ENCODE assay signal across 8 cellular contexts in the genomic region with DNA sequence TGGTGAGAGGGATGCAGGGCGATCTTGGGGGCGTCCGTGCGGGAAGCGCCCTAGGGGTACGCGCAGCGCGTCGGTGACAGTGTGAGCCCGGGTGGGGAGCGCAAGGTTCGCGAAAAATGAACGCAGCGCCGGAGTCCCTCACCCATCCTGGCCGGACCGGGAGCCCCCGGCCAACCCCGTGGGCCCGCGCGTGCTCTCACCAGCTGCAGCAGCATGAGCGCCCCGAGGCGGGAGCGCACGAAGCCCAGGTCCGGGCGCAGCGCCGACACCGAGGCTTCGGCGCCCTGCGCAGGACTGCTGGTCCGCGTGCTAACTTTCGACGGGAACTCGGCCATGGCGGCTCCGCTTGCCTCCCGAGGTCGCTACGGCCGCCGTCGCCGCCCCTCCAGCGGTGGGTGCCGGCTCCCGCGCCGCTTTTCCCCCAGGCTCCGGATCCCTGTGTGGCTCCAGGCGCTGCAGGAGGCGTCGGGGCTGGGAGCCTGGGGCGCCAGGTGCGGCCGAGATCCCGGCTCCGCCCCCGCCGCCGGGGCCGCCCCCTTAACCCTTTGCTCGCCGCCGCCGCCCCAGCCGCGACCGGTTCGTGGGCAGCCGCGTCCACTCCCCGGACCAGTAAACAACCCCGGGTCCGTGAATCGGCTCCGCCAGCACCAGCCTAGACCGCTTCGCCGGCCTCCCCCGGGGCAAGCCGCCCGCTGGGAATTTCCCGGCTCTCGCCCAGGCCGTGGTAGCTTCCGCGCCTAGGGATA. TPM values are rescaled to one million over a fixed set of nuclear protein-coding genes. Genes with fewer than 3 reads are reported as not detected.
DNase-seq lines count a peak whose midpoint lies in the region; ATAC-seq and TF ChIP-seq lines count a peak whose summit lies in the region.

A gene with protein sequence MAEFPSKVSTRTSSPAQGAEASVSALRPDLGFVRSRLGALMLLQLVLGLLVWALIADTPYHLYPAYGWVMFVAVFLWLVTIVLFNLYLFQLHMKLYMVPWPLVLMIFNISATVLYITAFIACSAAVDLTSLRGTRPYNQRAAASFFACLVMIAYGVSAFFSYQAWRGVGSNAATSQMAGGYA (minus strand): TSS at position 467 of the 746 bp plus-strand sequence. CDS start 132 bp downstream, at position 335.

- POLR2A ChIA-PET in WTC11 (lab: Charles Lee): no interaction called here

- H3K27ac ChIP-seq in C4-2B: peak within 1 kb of the TSS; percentile 69
- peak within 1 kb of the TSS; percentile 96 for H3K27ac ChIP-seq in layer of hippocampus (ENCODE audit: low read depth, low read length)

- DNase-seq in WTC11 (ENCODE audit: low spot score) (peak; percentile 53), choroid plexus epithelial cell (ENCODE audit: low read depth) (peak; percentile 28)
- peak; percentile 59 to 60 for DNase-seq in stimulated activated CD4-positive, alpha-beta T cell treated with anti-CD3 and anti-CD28 coated beads, Interleukin-2, amount 100 ng/mL, for 24 hours

- CTCF ChIA-PET in WTC11 (lab: Charles Lee): interaction anchor here (1.1 to 2.7 kb wide), 3 partner anchors 39 to 192 kb away, joined by 3 to 7 read pairs (median 4); a partner anchor contains a TSS

- ATAC-seq in HG02571 (IDR thresholded peaks at IDR 0.05; ENCODE audit: unreplicated experiment) (peak; percentile 35), WTC11 (peak; percentile 51), GM21360 (IDR thresholded peaks at IDR 0.05; ENCODE audit: unreplicated experiment) (no peak), GM19452 (IDR thresholded peaks at IDR 0.05; ENCODE audit: unreplicated experiment) (no peak)

- peaks cover 8% of the 10 kb centered on the region for H3K4me1 Mint-ChIP-seq in WTC11

- no peaks in the 10 kb centered on the region for H3K9me3 Mint-ChIP-seq in WTC11

- no peaks in the 10 kb centered on the region for H3K36me3 Mint-ChIP-seq in WTC11

- H3K27me3 ChIP-seq in layer of hippocampus (ENCODE audit: control insufficient read depth, insufficient read depth, low read length): no peaks in the 10 kb centered on the region

- TF ChIP-seq CTCF in C4-2B (conservative IDR thresholded peaks at IDR 0.05) (no peak), WTC11 (IDR thresholded peaks at IDR 0.05) (no peak), choroid plexus epithelial cell (conservative IDR thresholded peaks at IDR 0.05; ENCODE audit: low read depth, low read length) (no peak)

- H3K27ac Mint-ChIP-seq in WTC11: no peak within 1 kb of the TSS

- peak within 1 kb of the TSS; percentile 51 for H3K4me3 ChIP-seq in choroid plexus epithelial cell (ENCODE audit: low read depth, low read length)

- peak within 1 kb of the TSS; percentile 87 for H3K4me3 Mint-ChIP-seq in WTC11

- H3K27me3 Mint-ChIP-seq in WTC11 (ENCODE audit: low read depth): peaks cover 44% of the 10 kb centered on the region

TF ChIP-seq in WTC11, 78 proteins besides CTCF, POLR2A, EP300 and RAD21 (continues in another document):
- TF ChIP-seq, protein P1, sequence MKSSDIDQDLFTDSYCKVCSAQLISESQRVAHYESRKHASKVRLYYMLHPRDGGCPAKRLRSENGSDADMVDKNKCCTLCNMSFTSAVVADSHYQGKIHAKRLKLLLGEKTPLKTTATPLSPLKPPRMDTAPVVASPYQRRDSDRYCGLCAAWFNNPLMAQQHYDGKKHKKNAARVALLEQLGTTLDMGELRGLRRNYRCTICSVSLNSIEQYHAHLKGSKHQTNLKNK (CRISPR knock-in tag; IDR thresholded peaks at IDR 0.05): no peak
- TF ChIP-seq SOX15 (CRISPR knock-in tag; IDR thresholded peaks at IDR 0.05) (no peak), TEAD4 (CRISPR knock-in tag; IDR thresholded peaks at IDR 0.05) (peak; percentile 76; the same call in 1 of the 2 replicates), NFE2L1 (CRISPR knock-in tag; IDR thresholded peaks at IDR 0.05) (peak; percentile 94), SMAD3 (CRISPR knock-in tag; IDR thresholded peaks at IDR 0.05; ENCODE audit: borderline replicate concordance) (peak; percentile 60; the same call in 1 of the 2 replicates), GTF2I (CRISPR knock-in tag; conservative IDR thresholded peaks at IDR 0.05) (no peak), ATF1 (CRISPR knock-in tag; IDR thresholded peaks at IDR 0.05) (peak; percentile 90; the same call in 1 of the 2 replicates), SMAD4 (CRISPR knock-in tag; IDR thresholded peaks at IDR 0.05) (peak; percentile 84), ZNF219 (CRISPR knock-in tag; IDR thresholded peaks at IDR 0.05; ENCODE audit: borderline replicate concordance) (peak; percentile 83; the same call in 1 of the 2 replicates), TCF7 (CRISPR knock-in tag; IDR thresholded peaks at IDR 0.05; ENCODE audit: low read depth) (peak; percentile 87; the same call in 1 of the 2 replicates), ZNF671 (CRISPR knock-in tag; IDR thresholded peaks at IDR 0.05) (no peak), IRF2 (CRISPR knock-in tag; IDR thresholded peaks at IDR 0.05; ENCODE audit: borderline replicate concordance, low read depth) (peak; percentile 69; the same call in 1 of the 2 replicates), MXD4 (CRISPR knock-in tag; IDR thresholded peaks at IDR 0.05; ENCODE audit: borderline replicate concordance) (no peak), ESRRA (CRISPR knock-in tag; IDR thresholded peaks at IDR 0.05; ENCODE audit: borderline replicate concordance) (peak; percentile 75; the same call in 1 of the 2 replicates), GABPB1 (CRISPR knock-in tag; IDR thresholded peaks at IDR 0.05) (peak; percentile 64; the same call in 1 of the 2 replicates), NR2C2 (CRISPR knock-in tag; IDR thresholded peaks at IDR 0.05) (peak; percentile 76; the same call in 1 of the 2 replicates)
- TF ChIP-seq, protein P2, sequence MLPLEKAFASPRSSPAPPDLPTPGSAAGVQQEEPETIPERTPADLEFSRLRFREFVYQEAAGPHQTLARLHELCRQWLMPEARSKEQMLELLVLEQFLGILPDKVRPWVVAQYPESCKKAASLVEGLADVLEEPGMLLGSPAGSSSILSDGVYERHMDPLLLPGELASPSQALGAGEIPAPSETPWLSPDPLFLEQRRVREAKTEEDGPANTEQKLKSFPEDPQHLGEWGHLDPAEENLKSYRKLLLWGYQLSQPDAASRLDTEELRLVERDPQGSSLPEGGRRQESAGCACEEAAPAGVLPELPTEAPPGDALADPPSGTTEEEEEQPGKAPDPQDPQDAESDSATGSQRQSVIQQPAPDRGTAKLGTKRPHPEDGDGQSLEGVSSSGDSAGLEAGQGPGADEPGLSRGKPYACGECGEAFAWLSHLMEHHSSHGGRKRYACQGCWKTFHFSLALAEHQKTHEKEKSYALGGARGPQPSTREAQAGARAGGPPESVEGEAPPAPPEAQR (CRISPR knock-in tag; IDR thresholded peaks at IDR 0.05): no peak
- TF ChIP-seq, protein P3, sequence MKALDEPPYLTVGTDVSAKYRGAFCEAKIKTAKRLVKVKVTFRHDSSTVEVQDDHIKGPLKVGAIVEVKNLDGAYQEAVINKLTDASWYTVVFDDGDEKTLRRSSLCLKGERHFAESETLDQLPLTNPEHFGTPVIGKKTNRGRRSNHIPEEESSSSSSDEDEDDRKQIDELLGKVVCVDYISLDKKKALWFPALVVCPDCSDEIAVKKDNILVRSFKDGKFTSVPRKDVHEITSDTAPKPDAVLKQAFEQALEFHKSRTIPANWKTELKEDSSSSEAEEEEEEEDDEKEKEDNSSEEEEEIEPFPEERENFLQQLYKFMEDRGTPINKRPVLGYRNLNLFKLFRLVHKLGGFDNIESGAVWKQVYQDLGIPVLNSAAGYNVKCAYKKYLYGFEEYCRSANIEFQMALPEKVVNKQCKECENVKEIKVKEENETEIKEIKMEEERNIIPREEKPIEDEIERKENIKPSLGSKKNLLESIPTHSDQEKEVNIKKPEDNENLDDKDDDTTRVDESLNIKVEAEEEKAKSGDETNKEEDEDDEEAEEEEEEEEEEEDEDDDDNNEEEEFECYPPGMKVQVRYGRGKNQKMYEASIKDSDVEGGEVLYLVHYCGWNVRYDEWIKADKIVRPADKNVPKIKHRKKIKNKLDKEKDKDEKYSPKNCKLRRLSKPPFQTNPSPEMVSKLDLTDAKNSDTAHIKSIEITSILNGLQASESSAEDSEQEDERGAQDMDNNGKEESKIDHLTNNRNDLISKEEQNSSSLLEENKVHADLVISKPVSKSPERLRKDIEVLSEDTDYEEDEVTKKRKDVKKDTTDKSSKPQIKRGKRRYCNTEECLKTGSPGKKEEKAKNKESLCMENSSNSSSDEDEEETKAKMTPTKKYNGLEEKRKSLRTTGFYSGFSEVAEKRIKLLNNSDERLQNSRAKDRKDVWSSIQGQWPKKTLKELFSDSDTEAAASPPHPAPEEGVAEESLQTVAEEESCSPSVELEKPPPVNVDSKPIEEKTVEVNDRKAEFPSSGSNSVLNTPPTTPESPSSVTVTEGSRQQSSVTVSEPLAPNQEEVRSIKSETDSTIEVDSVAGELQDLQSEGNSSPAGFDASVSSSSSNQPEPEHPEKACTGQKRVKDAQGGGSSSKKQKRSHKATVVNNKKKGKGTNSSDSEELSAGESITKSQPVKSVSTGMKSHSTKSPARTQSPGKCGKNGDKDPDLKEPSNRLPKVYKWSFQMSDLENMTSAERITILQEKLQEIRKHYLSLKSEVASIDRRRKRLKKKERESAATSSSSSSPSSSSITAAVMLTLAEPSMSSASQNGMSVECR (CRISPR knock-in tag; IDR thresholded peaks at IDR 0.05; ENCODE audit: borderline replicate concordance): peak; percentile 97
- TF ChIP-seq, protein P4, sequence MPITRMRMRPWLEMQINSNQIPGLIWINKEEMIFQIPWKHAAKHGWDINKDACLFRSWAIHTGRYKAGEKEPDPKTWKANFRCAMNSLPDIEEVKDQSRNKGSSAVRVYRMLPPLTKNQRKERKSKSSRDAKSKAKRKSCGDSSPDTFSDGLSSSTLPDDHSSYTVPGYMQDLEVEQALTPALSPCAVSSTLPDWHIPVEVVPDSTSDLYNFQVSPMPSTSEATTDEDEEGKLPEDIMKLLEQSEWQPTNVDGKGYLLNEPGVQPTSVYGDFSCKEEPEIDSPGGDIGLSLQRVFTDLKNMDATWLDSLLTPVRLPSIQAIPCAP (CRISPR knock-in tag; IDR thresholded peaks at IDR 0.05): peak; percentile 93
- TF ChIP-seq, protein P5, sequence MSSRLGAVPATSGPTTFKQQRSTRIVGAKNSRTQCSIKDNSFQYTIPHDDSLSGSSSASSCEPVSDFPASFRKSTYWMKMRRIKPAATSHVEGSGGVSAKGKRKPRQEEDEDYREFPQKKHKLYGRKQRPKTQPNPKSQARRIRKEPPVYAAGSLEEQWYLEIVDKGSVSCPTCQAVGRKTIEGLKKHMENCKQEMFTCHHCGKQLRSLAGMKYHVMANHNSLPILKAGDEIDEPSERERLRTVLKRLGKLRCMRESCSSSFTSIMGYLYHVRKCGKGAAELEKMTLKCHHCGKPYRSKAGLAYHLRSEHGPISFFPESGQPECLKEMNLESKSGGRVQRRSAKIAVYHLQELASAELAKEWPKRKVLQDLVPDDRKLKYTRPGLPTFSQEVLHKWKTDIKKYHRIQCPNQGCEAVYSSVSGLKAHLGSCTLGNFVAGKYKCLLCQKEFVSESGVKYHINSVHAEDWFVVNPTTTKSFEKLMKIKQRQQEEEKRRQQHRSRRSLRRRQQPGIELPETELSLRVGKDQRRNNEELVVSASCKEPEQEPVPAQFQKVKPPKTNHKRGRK (CRISPR knock-in tag; IDR thresholded peaks at IDR 0.05; ENCODE audit: borderline replicate concordance): no peak; the same call in 1 of the 2 replicates

RNA-seq across cellular contexts. Expression of the gene that starts here (rescaled TPM):
- 2.8 to 3.4 TPM (median 3.2 TPM) in 3 replicates for total RNA-seq in WTC11 (2021)

Comparison
In these comparisons a context has a peak if more than half of its experiments do, and no peak if none do; other contexts are left out.
1. ATAC-seq: peak in HG02571 (single experiment) and WTC11 (single experiment); none in GM21360 (single experiment) and GM19452 (single experiment).
2. Peak in every context shown above with its lines, with median percentiles within 50 percentile points of each other: DNase-seq.